Comparison of ENCODE assay signal across 8 cellular contexts in the genomic region with DNA sequence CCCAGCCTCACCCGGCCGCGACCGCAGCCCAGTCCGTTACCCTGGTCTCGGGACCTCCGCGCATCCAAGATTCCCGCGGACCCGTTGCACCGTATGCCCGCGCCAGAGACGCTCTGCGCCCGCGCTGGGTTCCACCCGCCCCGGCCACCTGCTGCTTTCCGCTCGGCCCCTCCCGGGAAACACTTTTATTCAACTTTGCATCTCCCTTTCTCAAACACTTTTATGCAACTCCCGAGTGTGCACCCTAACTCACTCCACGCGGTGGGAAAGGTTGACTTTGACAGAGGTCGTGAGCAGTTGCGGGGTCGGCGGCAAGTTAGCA. TPM values are rescaled to one million over a fixed set of nuclear protein-coding genes. Genes with fewer than 3 reads are reported as not detected.
DNase-seq lines count a peak whose midpoint lies in the region; ATAC-seq and FAIRE-seq lines count a peak whose summit lies in the region.
"Had no signal": no experiment of that assay in that cellular context is flagged by ENCODE, and none has a peak within 500 bp of the region (broad histone marks: within the 10 kb centered on the region; RNA-seq: fewer than 3 reads in every experiment).

A gene with protein sequence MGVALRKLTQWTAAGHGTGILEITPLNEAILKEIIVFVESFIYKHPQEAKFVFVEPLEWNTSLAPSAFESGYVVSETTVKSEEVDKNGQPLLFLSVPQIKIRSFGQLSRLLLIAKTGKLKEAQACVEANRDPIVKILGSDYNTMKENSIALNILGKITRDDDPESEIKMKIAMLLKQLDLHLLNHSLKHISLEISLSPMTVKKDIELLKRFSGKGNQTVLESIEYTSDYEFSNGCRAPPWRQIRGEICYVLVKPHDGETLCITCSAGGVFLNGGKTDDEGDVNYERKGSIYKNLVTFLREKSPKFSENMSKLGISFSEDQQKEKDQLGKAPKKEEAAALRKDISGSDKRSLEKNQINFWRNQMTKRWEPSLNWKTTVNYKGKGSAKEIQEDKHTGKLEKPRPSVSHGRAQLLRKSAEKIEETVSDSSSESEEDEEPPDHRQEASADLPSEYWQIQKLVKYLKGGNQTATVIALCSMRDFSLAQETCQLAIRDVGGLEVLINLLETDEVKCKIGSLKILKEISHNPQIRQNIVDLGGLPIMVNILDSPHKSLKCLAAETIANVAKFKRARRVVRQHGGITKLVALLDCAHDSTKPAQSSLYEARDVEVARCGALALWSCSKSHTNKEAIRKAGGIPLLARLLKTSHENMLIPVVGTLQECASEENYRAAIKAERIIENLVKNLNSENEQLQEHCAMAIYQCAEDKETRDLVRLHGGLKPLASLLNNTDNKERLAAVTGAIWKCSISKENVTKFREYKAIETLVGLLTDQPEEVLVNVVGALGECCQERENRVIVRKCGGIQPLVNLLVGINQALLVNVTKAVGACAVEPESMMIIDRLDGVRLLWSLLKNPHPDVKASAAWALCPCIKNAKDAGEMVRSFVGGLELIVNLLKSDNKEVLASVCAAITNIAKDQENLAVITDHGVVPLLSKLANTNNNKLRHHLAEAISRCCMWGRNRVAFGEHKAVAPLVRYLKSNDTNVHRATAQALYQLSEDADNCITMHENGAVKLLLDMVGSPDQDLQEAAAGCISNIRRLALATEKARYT (minus strand): TSS at position 126 of the 322 bp plus-strand sequence. CDS start 3,937 bp downstream, outside the sequence.

- H3K27ac Mint-ChIP-seq in activated T-helper 17 cell treated with anti-CD3 and anti-CD28 coated beads, Interleukin-2, amount 50 U/mL, for 72 hours: peak within 1 kb of the TSS; percentile 58
- H3K27ac Mint-ChIP-seq in immature natural killer cell: peak within 1 kb of the TSS in 1 of 6 donors; percentile 31
- H3K27ac Mint-ChIP-seq in stimulated activated memory B cell treated with anti-CD40 and anti-IgM and Interleukin-4, amounts not matched to agents 10 μg/mL and 1 μg/mL and 100 μg/mL, for 72 hours: peak within 1 kb of the TSS; percentile 14

- H3K9ac ChIP-seq in HUES6 (ENCODE audit: low read length): peak within 1 kb of the TSS; percentile 70

- H3K36me3 Mint-ChIP-seq in activated T-helper 17 cell treated with anti-CD3 and anti-CD28 coated beads, Interleukin-2, amount 50 U/mL, for 72 hours (ENCODE audit: low read depth): no peaks in the 10 kb centered on the region
- no peaks in the 10 kb centered on the region for H3K36me3 Mint-ChIP-seq in immature natural killer cell
- H3K36me3 Mint-ChIP-seq in stimulated activated memory B cell treated with anti-CD40 and anti-IgM and Interleukin-4, amounts not matched to agents 10 μg/mL and 1 μg/mL and 100 μg/mL, for 72 hours: no peaks in the 10 kb centered on the region

- no peaks in the 10 kb centered on the region for H3K9me3 Mint-ChIP-seq in activated T-helper 17 cell treated with anti-CD3 and anti-CD28 coated beads, Interleukin-2, amount 50 U/mL, for 72 hours
- H3K9me3 Mint-ChIP-seq in immature natural killer cell: no peaks in the 10 kb centered on the region
- H3K9me3 Mint-ChIP-seq in stimulated activated memory B cell treated with anti-CD40 and anti-IgM and Interleukin-4, amounts not matched to agents 10 μg/mL and 1 μg/mL and 100 μg/mL, for 72 hours: no peaks in the 10 kb centered on the region

- no peaks in the 10 kb centered on the region for H3K36me3 ChIP-seq in HUES6 (ENCODE audit: control insufficient read depth, insufficient read depth, low read length)

- H3K27me3 ChIP-seq in HUES6 (ENCODE audit: control insufficient read depth, insufficient read depth, low read length): peaks cover 22% of the 10 kb centered on the region

- H3K27ac ChIP-seq in HUES6 (ENCODE audit: low read depth, low read length): no peak within 1 kb of the TSS

- H3K4me1 ChIP-seq in HUES6 (ENCODE audit: control insufficient read depth, insufficient read depth, low read length): peaks cover 13% of the 10 kb centered on the region

- ATAC-seq in activated T-helper 17 cell treated with anti-CD3 and anti-CD28 coated beads, Interleukin-2, amount 50 U/mL, for 72 hours (replicated peaks): no peak
- ATAC-seq in stimulated activated memory B cell treated with anti-CD40 and anti-IgM and Interleukin-4, amounts not matched to agents 10 μg/mL and 1 μg/mL and 100 μg/mL, for 72 hours: no peak

- peak within 1 kb of the TSS; percentile 99 for H3K4me3 ChIP-seq in HUES6 (ENCODE audit: low read depth, low read length)

- H3K9me3 ChIP-seq in HUES6 (ENCODE audit: control insufficient read depth, insufficient read depth, low read depth, low read length): no peaks in the 10 kb centered on the region

- peak in 2 of 3 donors; percentile 2 to 3 for DNase-seq in immature natural killer cell
- DNase-seq in dermis blood vessel endothelial cell: no peak
- no peak for DNase-seq in urothelium cell line (ENCODE audit: low spot score)
- no peak for DNase-seq in NK-92 treated with Interleukin-12 subunit alpha and Interleukin-12 subunit beta, amount 100 ng/mL, for 24 hours (lab: John Stamatoyannopoulos, UW)

- peaks cover 7% of the 10 kb centered on the region for H3K4me1 Mint-ChIP-seq in activated T-helper 17 cell treated with anti-CD3 and anti-CD28 coated beads, Interleukin-2, amount 50 U/mL, for 72 hours
- H3K4me1 Mint-ChIP-seq in immature natural killer cell: peaks cover 11 to 20% of the 10 kb centered on the region in 2 donors
- H3K4me1 Mint-ChIP-seq in stimulated activated memory B cell treated with anti-CD40 and anti-IgM and Interleukin-4, amounts not matched to agents 10 μg/mL and 1 μg/mL and 100 μg/mL, for 72 hours: peaks cover 16% of the 10 kb centered on the region

- FAIRE-seq in urothelium cell line (lab: Jason Lieb, UNC): no peak

- peak within 1 kb of the TSS; percentile 89 for H3K4me3 Mint-ChIP-seq in activated T-helper 17 cell treated with anti-CD3 and anti-CD28 coated beads, Interleukin-2, amount 50 U/mL, for 72 hours
- H3K4me3 Mint-ChIP-seq in immature natural killer cell: peak within 1 kb of the TSS; percentile 71 to 83 (median 81)
- H3K4me3 Mint-ChIP-seq in stimulated activated memory B cell treated with anti-CD40 and anti-IgM and Interleukin-4, amounts not matched to agents 10 μg/mL and 1 μg/mL and 100 μg/mL, for 72 hours: peak within 1 kb of the TSS; percentile 82

- peaks cover 37% of the 10 kb centered on the region for H3K27me3 Mint-ChIP-seq in activated T-helper 17 cell treated with anti-CD3 and anti-CD28 coated beads, Interleukin-2, amount 50 U/mL, for 72 hours
- H3K27me3 Mint-ChIP-seq in immature natural killer cell (ENCODE audit: low read depth in 3 of 3): peaks cover 3 to 47% (median 17%) of the 10 kb centered on the region in 3 donors
- peaks cover 64% of the 10 kb centered on the region for H3K27me3 Mint-ChIP-seq in stimulated activated memory B cell treated with anti-CD40 and anti-IgM and Interleukin-4, amounts not matched to agents 10 μg/mL and 1 μg/mL and 100 μg/mL, for 72 hours

RNA-seq across cellular contexts. Expression of the gene that starts here (rescaled TPM):
- under 1 TPM in 1 of 2 donors, not detected in 1; 0.08 TPM for total RNA-seq in activated T-helper 17 cell treated with anti-CD3 and anti-CD28 coated beads, Interleukin-2, amount 50 U/mL, for 72 hours
- polyA plus RNA-seq in immature natural killer cell: not detected
- total RNA-seq in dermis blood vessel endothelial cell: 0.85 and 3.8 TPM in 2 replicates
- total RNA-seq: myocyte had no signal

Comparison
In these comparisons a context has a peak if more than half of its experiments do, and no peak if none do; other contexts are left out.
1. Peak in DNase-seq in immature natural killer cell; RNA of the gene not detected or under 1 TPM.